In the genomic region with DNA sequence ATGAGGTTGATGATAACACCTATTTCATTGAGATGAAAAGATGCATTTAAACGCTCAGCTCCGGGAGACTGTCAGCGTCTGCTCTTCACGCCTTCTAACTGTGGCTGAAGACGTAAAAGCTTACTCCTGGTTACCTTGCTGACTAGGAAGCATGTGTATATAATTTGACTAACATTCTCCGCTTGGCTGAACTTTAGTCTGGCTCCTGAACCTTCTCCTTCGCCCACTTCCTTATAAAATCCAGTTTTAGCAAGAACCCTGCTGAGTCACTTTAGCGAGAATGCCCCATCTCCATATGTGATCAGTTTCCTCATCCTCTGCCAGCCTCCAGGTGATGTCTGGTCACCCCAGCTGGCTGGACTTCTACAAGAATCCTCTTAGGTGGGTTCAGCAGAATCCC, we compare ENCODE assay signal across 13 cellular contexts. TPM values are rescaled to one million over a fixed set of nuclear protein-coding genes. Genes with fewer than 3 reads are reported as not detected.
A peak's percentile ranks its signal among the peaks of the same experiment; 100 is the strongest.
DNase-seq lines count a peak whose midpoint lies in the region; ATAC-seq and TF ChIP-seq lines count a peak whose summit lies in the region.
"Had no signal": no experiment of that assay in that cellular context is flagged by ENCODE, and none has a peak within 500 bp of the region (broad histone marks: within the 10 kb centered on the region; RNA-seq: fewer than 3 reads in every experiment).

No MANE protein-coding gene starts in this region.

- in situ Hi-C loops in GM23248 (cut with MboI): no loop called here

- no peaks in the 10 kb centered on the region for H3K9me3 ChIP-seq in upper lobe of right lung
- no peaks in the 10 kb centered on the region for H3K9me3 ChIP-seq in GM23248 (ENCODE audit: low read depth)

- H3K27ac ChIP-seq in upper lobe of right lung: no peak overlapping the region
- H3K27ac ChIP-seq in GM23248: no peak overlapping the region
- H3K27ac ChIP-seq: coronary artery, HL-60, WERI-Rb-1 had no signal

- H3K36me3 ChIP-seq in upper lobe of right lung (no peaks in the 10 kb centered on the region), GM23248 (ENCODE audit: low read depth) (no peaks in the 10 kb centered on the region)
- H3K36me3 ChIP-seq: WERI-Rb-1 had no signal

- H3K4me1 ChIP-seq in upper lobe of right lung (no peaks in the 10 kb centered on the region), GM23248 (ENCODE audit: insufficient read depth) (peaks cover 18% of the 10 kb centered on the region)

- no peak overlapping the region for H3K9ac ChIP-seq in GM23248

- H3K9me2 ChIP-seq in GM23248 (ENCODE audit: insufficient read depth): no peaks in the 10 kb centered on the region

- no peak overlapping the region for H3K4me2 ChIP-seq in GM23248 (ENCODE audit: unreplicated experiment)

- H3K79me2 ChIP-seq in GM23248 (ENCODE audit: insufficient read depth): no peaks in the 10 kb centered on the region

- H3K27me3 ChIP-seq in upper lobe of right lung (peaks cover 13% of the 10 kb centered on the region), GM23248 (replicated peaks; ENCODE audit: insufficient read depth) (no peaks in the 10 kb centered on the region)

- no peak overlapping the region for H2AFZ ChIP-seq in GM23248

- intact Hi-C loops in upper lobe of right lung (cut with DNase I): no loop called here

- WGBS in GM23248 (ENCODE audit: low coverage in 1 of 2, low lambda C conversion rate in 2 of 2, missing lambda C conversion rate in 2 of 2), 2 experiments: 97% methylated on average over 8 of the region's 8 CpGs

- H4K20me1 ChIP-seq in GM23248 (ENCODE audit: insufficient read depth): no peaks in the 10 kb centered on the region

- H3K4me3 ChIP-seq in foreskin fibroblast (ENCODE audit: low read depth in 1 of 2, low read length in 2 of 2) (no peak overlapping the region), upper lobe of right lung (no peak overlapping the region), GM23248 (no peak overlapping the region)
- H3K4me3 ChIP-seq: coronary artery had no signal

- ATAC-seq in upper lobe of right lung: peak; percentile 68
- ATAC-seq in GM19324 (IDR thresholded peaks at IDR 0.05; ENCODE audit: low FRiP score, unreplicated experiment): no peak

- DNase-seq in SIG-M5 treated with dmso at 0.1 percent for 504 hours (lab: John Stamatoyannopoulos, UW; ENCODE audit: unreplicated experiment) (peak; percentile 39), SIG-M5 (lab: John Stamatoyannopoulos, UW) (no peak), OCI-M1 (lab: John Stamatoyannopoulos, UW) (peak; percentile 10), foreskin fibroblast (peak; percentile 30 to 37), upper lobe of right lung (no peak), GM10266 (ENCODE audit: extremely low spot score) (no peak), GM23248 (no peak)
- DNase-seq: SHP77, WERI-Rb-1 had no signal

- peaks cover 26% of the 10 kb centered on the region for H3F3A ChIP-seq in GM23248 (ENCODE audit: insufficient read depth)

- TF ChIP-seq CTCF in foreskin fibroblast (IDR thresholded peaks at IDR 0.05; ENCODE audit: low read depth, low read length) (no peak), upper lobe of right lung (IDR thresholded peaks at IDR 0.05) (no peak), GM10266 (IDR thresholded peaks at IDR 0.05; ENCODE audit: control insufficient read depth, insufficient read depth, low read depth, missing control alignments) (no peak)

RNA-seq across cellular contexts. Expression of gene CREG2, which starts 12.7 kb away (rescaled TPM):
- total RNA-seq in upper lobe of right lung: not detected
- total RNA-seq in GM23248 (2014; rRNA removed; shearing (Covaris generic)): under 0.01 and 0.22 TPM in 2 replicates
- 0.15 TPM in 1 of 2 replicates, not detected in the other for polyA plus RNA-seq in GM23248 (2016; fragmentation: Nextera tagmentation; extraction: Ambion mirVana)
- polyA plus RNA-seq: AG04450 had no signal

Comparison
In these comparisons a context has a peak if more than half of its experiments do, and no peak if none do; other contexts are left out.
1. DNase-seq: peak in SIG-M5 treated with dmso at 0.1 percent for 504 hours (single experiment), OCI-M1 (single experiment) and foreskin fibroblast (2 of 2); none in SIG-M5 (single experiment), upper lobe of right lung (single experiment), GM10266 (single experiment) and GM23248 (single experiment).